Comparison of ENCODE assay signal across 23 cellular contexts in the genomic region with DNA sequence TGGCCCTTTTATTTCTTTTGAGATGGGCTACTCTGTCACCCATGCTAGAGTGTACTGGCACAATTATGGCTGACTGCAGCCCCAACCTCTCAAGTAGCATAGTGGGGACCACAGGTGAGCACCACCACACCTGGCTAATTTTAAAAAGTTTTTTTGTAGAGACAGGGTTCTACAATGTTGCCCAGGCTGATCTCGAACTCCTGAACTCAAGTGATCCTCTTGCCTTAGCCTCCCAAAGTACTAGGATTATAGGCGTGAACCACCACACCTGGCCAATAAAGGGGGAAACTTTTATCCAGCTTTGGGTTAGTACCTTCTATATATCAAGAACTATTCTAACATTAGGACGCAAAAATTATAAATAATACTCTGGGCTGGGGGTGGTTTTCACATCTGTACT. TPM values are rescaled to one million over a fixed set of nuclear protein-coding genes. Genes with fewer than 3 reads are reported as not detected.
A peak's percentile ranks its signal among the peaks of the same experiment; 100 is the strongest.
DNase-seq lines count a peak whose midpoint lies in the region; ATAC-seq, FAIRE-seq and TF ChIP-seq lines count a peak whose summit lies in the region.
"Had no signal": no experiment of that assay in that cellular context is flagged by ENCODE, and none has a peak within 500 bp of the region (broad histone marks: within the 10 kb centered on the region; RNA-seq: fewer than 3 reads in every experiment).

No MANE protein-coding gene starts in this region.

- POLR2A ChIA-PET in naive thymus-derived CD8-positive, alpha-beta T cell (lab: Charles Lee), result no interaction called here

- intact Hi-C loops in pancreas (cut with DNase I), result no loop called here

- 92 to 95% methylated on average over 3 of the region's 3 CpGs for WGBS in pancreas, 2 donors

- DNase-seq in activated naive CD8-positive, alpha-beta T cell treated with anti-CD3 and anti-CD28 coated beads, Interleukin-2, amount 50 U/mL, for 24 hours, result no peak
- DNase-seq in brain microvascular endothelial cell (no peak), GM19238 (ENCODE audit: insufficient read length, low spot score) (no peak), pancreas (no peak), OCI-M2 (lab: John Stamatoyannopoulos, UW; ENCODE audit: unreplicated experiment) (no peak)
- DNase-seq in naive thymus-derived CD8-positive, alpha-beta T cell, result no peak
- DNase-seq: activated effector memory CD4-positive, alpha-beta T cell treated with anti-CD3 and anti-CD28 coated beads, Interleukin-2, amount 50 U/mL, for 16 hours; cortex of kidney; H9; head of caudate nucleus; left cardiac atrium; NCI-H1436; NCI-H524 treated with DMSO at 0.1 percent for 48 hours; nephron progenitor cell; WERI-Rb-1 had no signal

- FAIRE-seq in pancreas (lab: Jason Lieb, UNC), result no peak
- FAIRE-seq: bronchial epithelial cell, D721Med had no signal

- H3K27me3 ChIP-seq in brain microvascular endothelial cell (replicated peaks) (no peaks in the 10 kb centered on the region), pancreas (no peaks in the 10 kb centered on the region)

- H3K36me3 ChIP-seq in brain microvascular endothelial cell (replicated peaks) (peaks cover 5% of the 10 kb centered on the region), pancreas (no peaks in the 10 kb centered on the region)
- H3K36me3 ChIP-seq: thoracic aorta had no signal

- no peaks in the 10 kb centered on the region for H3K9me3 ChIP-seq in pancreas
- H3K9me3 ChIP-seq: thoracic aorta had no signal

- peaks cover 0 to 16% (median 13%) of the 10 kb centered on the region in 3 donors for H3K4me1 ChIP-seq in pancreas

- H3K4me3 ChIP-seq in brain microvascular endothelial cell (ENCODE audit: low read depth, low read length) (no peak overlapping the region), pancreas (no peak overlapping the region)
- H3K4me3 ChIP-seq: thoracic aorta had no signal

- in situ Hi-C loops in brain microvascular endothelial cell (cut with HindIII; ENCODE audit: low pct_ligation_motif_present, low sequenced_read_pairs), result no loop called here

- no peaks in the 10 kb centered on the region for H3K27me3 Mint-ChIP-seq in activated naive CD8-positive, alpha-beta T cell
- no peaks in the 10 kb centered on the region for H3K27me3 Mint-ChIP-seq in activated naive CD8-positive, alpha-beta T cell treated with anti-CD3 and anti-CD28 coated beads, Interleukin-2, amount 50 U/mL, for 24 hours
- no peaks in the 10 kb centered on the region for H3K27me3 Mint-ChIP-seq in naive thymus-derived CD8-positive, alpha-beta T cell
- H3K27me3 Mint-ChIP-seq: progenitor cell of endocrine pancreas had no signal

- no peaks in the 10 kb centered on the region for H3K9me3 Mint-ChIP-seq in activated naive CD8-positive, alpha-beta T cell (ENCODE audit: low read depth)
- H3K9me3 Mint-ChIP-seq in activated naive CD8-positive, alpha-beta T cell treated with anti-CD3 and anti-CD28 coated beads, Interleukin-2, amount 50 U/mL, for 24 hours, result no peaks in the 10 kb centered on the region
- no peaks in the 10 kb centered on the region for H3K9me3 Mint-ChIP-seq in naive thymus-derived CD8-positive, alpha-beta T cell

- peak overlapping the region; percentile 89 for H3K27ac ChIP-seq in brain microvascular endothelial cell
- no peak overlapping the region for H3K27ac ChIP-seq in pancreas
- H3K27ac ChIP-seq: 22Rv1, WERI-Rb-1 had no signal

- peaks cover 66% of the 10 kb centered on the region for H3K4me1 Mint-ChIP-seq in activated naive CD8-positive, alpha-beta T cell (ENCODE audit: low read depth)
- H3K4me1 Mint-ChIP-seq in activated naive CD8-positive, alpha-beta T cell treated with anti-CD3 and anti-CD28 coated beads, Interleukin-2, amount 50 U/mL, for 24 hours, result peaks cover 67% of the 10 kb centered on the region
- H3K4me1 Mint-ChIP-seq in naive thymus-derived CD8-positive, alpha-beta T cell, result peaks cover 29 to 83% (median 61%) of the 10 kb centered on the region in 4 donors

- no peak for ATAC-seq in activated naive CD8-positive, alpha-beta T cell treated with anti-CD3 and anti-CD28 coated beads, Interleukin-2, amount 50 U/mL, for 24 hours
- ATAC-seq in naive thymus-derived CD8-positive, alpha-beta T cell, result no peak
- ATAC-seq in pancreas (no peak), HG03442 (IDR thresholded peaks at IDR 0.05; ENCODE audit: unreplicated experiment) (no peak)
- ATAC-seq: left cardiac atrium, SK-N-SH treated with all-trans-retinoic acid at 6 μM for 48 hours had no signal

- H3K27ac Mint-ChIP-seq in activated naive CD8-positive, alpha-beta T cell, result peak overlapping the region; percentile 10
- H3K27ac Mint-ChIP-seq in activated naive CD8-positive, alpha-beta T cell treated with anti-CD3 and anti-CD28 coated beads, Interleukin-2, amount 50 U/mL, for 24 hours, result no peak overlapping the region
- H3K27ac Mint-ChIP-seq in naive thymus-derived CD8-positive, alpha-beta T cell, result peak overlapping the region; percentile 9 to 100 (median 71)
- H3K27ac Mint-ChIP-seq: progenitor cell of endocrine pancreas had no signal

- no peak overlapping the region for H3K4me3 Mint-ChIP-seq in activated naive CD8-positive, alpha-beta T cell
- no peak overlapping the region for H3K4me3 Mint-ChIP-seq in activated naive CD8-positive, alpha-beta T cell treated with anti-CD3 and anti-CD28 coated beads, Interleukin-2, amount 50 U/mL, for 24 hours
- no peak overlapping the region for H3K4me3 Mint-ChIP-seq in naive thymus-derived CD8-positive, alpha-beta T cell
- H3K4me3 Mint-ChIP-seq: H9, nephron progenitor cell had no signal

- TF ChIP-seq CTCF in brain microvascular endothelial cell (IDR thresholded peaks at IDR 0.05; ENCODE audit: low read depth, low read length, missing control alignments) (no peak), pancreas (IDR thresholded peaks at IDR 0.05) (no peak)

- peaks cover 3% of the 10 kb centered on the region for H3K36me3 Mint-ChIP-seq in activated naive CD8-positive, alpha-beta T cell
- H3K36me3 Mint-ChIP-seq in activated naive CD8-positive, alpha-beta T cell treated with anti-CD3 and anti-CD28 coated beads, Interleukin-2, amount 50 U/mL, for 24 hours (ENCODE audit: low read depth), result peaks cover 16% of the 10 kb centered on the region
- H3K36me3 Mint-ChIP-seq in naive thymus-derived CD8-positive, alpha-beta T cell, result peaks cover 0 to 8% (median 0%) of the 10 kb centered on the region in 3 donors

RNA-seq across cellular contexts. Expression of a gene that starts 52.1 kb away (rescaled TPM):
- total RNA-seq in naive thymus-derived CD8-positive, alpha-beta T cell, result 100 to 1,000 TPM; 119 TPM
- 10 to 100 TPM; 62.9 to 92.8 (median 78.9) TPM for polyA plus RNA-seq in naive thymus-derived CD8-positive, alpha-beta T cell
- total RNA-seq in pancreas, result 10 to 100 TPM; 50.6 to 85.7 (median 69.7) TPM
- 10 to 100 TPM in 1 of 2 donors, 1 to 10 TPM in 1; 7.0 to 10.9 TPM for polyA plus RNA-seq in pancreas
